In genomic region chr9:84953797-84954695, GRCh38 we compare ENCODE assay signal across 9 cellular contexts.
DNase-seq lines count a peak whose midpoint lies in the region; ATAC-seq, FAIRE-seq and TF ChIP-seq lines count a peak whose summit lies in the region.
"Had no signal": no experiment of that assay in that cellular context is flagged by ENCODE, and none has a peak within 500 bp of the region (broad histone marks: within the 10 kb centered on the region; RNA-seq: fewer than 3 reads in every experiment).

No MANE protein-coding gene starts in this region.

- H3K36me3 ChIP-seq in CD4-positive, CD25-positive, alpha-beta regulatory T cell (ENCODE audit: control insufficient read depth, insufficient read depth, low read length) = no peaks in the 10 kb centered on the region
- no peaks in the 10 kb centered on the region for H3K36me3 ChIP-seq in pancreas

- H3K4me3 Mint-ChIP-seq in CD4-positive, CD25-positive, alpha-beta regulatory T cell = no peak overlapping the region
- no peak overlapping the region for H3K4me3 Mint-ChIP-seq in activated T-cell treated with anti-CD3 and anti-CD28 coated beads, Interleukin-2, amount 50 U/mL, for 24 hours

- no peaks in the 10 kb centered on the region for H3K9me3 ChIP-seq in CD4-positive, CD25-positive, alpha-beta regulatory T cell (ENCODE audit: control insufficient read depth in 2 of 2, low read length in 2 of 2)
- H3K9me3 ChIP-seq in pancreas = no peaks in the 10 kb centered on the region

- peak; percentile 40 to 50 for ATAC-seq in CD4-positive, CD25-positive, alpha-beta regulatory T cell (ENCODE audit: low read depth in 2 of 2)
- peak; percentile 78 for ATAC-seq in GM18873 (IDR thresholded peaks at IDR 0.05; ENCODE audit: low FRiP score, unreplicated experiment)
- peak; percentile 99 for ATAC-seq in HG03066 (IDR thresholded peaks at IDR 0.05; ENCODE audit: low read depth, unreplicated experiment)
- ATAC-seq in pancreas = peak; percentile 96 to 99 (median 99)

- DNase-seq in CD4-positive, CD25-positive, alpha-beta regulatory T cell = peak in 2 of 3 donors; percentile 3 to 47
- DNase-seq in NCI-H2227 (lab: John Stamatoyannopoulos, UW; ENCODE audit: unreplicated experiment) (peak; percentile 82), globus pallidus (ENCODE audit: low spot score) (peak; percentile 88), pancreas (peak; percentile 44 to 90 (median 80)), mesenteric fat pad (ENCODE audit: low spot score) (no peak)
- DNase-seq in activated T-cell treated with anti-CD3 and anti-CD28 coated beads, Interleukin-2, amount 50 U/mL, for 24 hours = peak; percentile 50

- no peak for FAIRE-seq in pancreas (lab: Jason Lieb, UNC)

- H3K27ac ChIP-seq in CD4-positive, CD25-positive, alpha-beta regulatory T cell (ENCODE audit: insufficient read depth, low read length, poor library complexity, severe bottlenecking) = no peak overlapping the region
- H3K27ac ChIP-seq in pancreas = no peak overlapping the region
- H3K27ac ChIP-seq: SK-N-MC had no signal

- H3K27me3 ChIP-seq in CD4-positive, CD25-positive, alpha-beta regulatory T cell (ENCODE audit: control insufficient read depth, insufficient read depth, low read length) = no peaks in the 10 kb centered on the region
- H3K27me3 ChIP-seq in pancreas = no peaks in the 10 kb centered on the region

- no peak overlapping the region for H3K27ac Mint-ChIP-seq in CD4-positive, CD25-positive, alpha-beta regulatory T cell
- H3K27ac Mint-ChIP-seq in activated T-cell treated with anti-CD3 and anti-CD28 coated beads, Interleukin-2, amount 50 U/mL, for 24 hours = no peak overlapping the region

- H3K4me1 ChIP-seq in CD4-positive, CD25-positive, alpha-beta regulatory T cell (ENCODE audit: control insufficient read depth, insufficient read depth, low read length, poor library complexity, severe bottlenecking) = no peaks in the 10 kb centered on the region
- H3K4me1 ChIP-seq in pancreas = no peaks in the 10 kb centered on the region

- intact Hi-C loops in pancreas (cut with DNase I) = no loop called here

- peak; percentile 83 to 96 (median 88) for TF ChIP-seq CTCF in pancreas (IDR thresholded peaks at IDR 0.05)

- H3K9me3 Mint-ChIP-seq in CD4-positive, CD25-positive, alpha-beta regulatory T cell = peaks cover 0 to 4% (median 1%) of the 10 kb centered on the region in 7 donors
- no peaks in the 10 kb centered on the region for H3K9me3 Mint-ChIP-seq in activated T-cell treated with anti-CD3 and anti-CD28 coated beads, Interleukin-2, amount 50 U/mL, for 24 hours

- no peaks in the 10 kb centered on the region for H3K36me3 Mint-ChIP-seq in CD4-positive, CD25-positive, alpha-beta regulatory T cell
- H3K36me3 Mint-ChIP-seq in activated T-cell treated with anti-CD3 and anti-CD28 coated beads, Interleukin-2, amount 50 U/mL, for 24 hours (ENCODE audit: low read depth) = no peaks in the 10 kb centered on the region

- H3K4me3 ChIP-seq in CD4-positive, CD25-positive, alpha-beta regulatory T cell (ENCODE audit: low read depth, low read length) = no peak overlapping the region
- H3K4me3 ChIP-seq in pancreas = no peak overlapping the region
- H3K4me3 ChIP-seq: SK-N-MC had no signal

- 22 to 27% methylated on average over 21 of the region's 21 CpGs for WGBS in pancreas, 2 donors

- H3K4me1 Mint-ChIP-seq in CD4-positive, CD25-positive, alpha-beta regulatory T cell = no peaks in the 10 kb centered on the region
- H3K4me1 Mint-ChIP-seq in activated T-cell treated with anti-CD3 and anti-CD28 coated beads, Interleukin-2, amount 50 U/mL, for 24 hours (ENCODE audit: low read depth) = no peaks in the 10 kb centered on the region

- H3K27me3 Mint-ChIP-seq in CD4-positive, CD25-positive, alpha-beta regulatory T cell = peaks cover 4% of the 10 kb centered on the region
- H3K27me3 Mint-ChIP-seq in activated T-cell treated with anti-CD3 and anti-CD28 coated beads, Interleukin-2, amount 50 U/mL, for 24 hours = peaks cover 29% of the 10 kb centered on the region

Comparison
In these comparisons a context has a peak if more than half of its experiments do, and no peak if none do; other contexts are left out.
1. ATAC-seq: peak in every context shown above with its lines; median percentile 99 in HG03066; 99 in pancreas; 78 in GM18873; 45 in CD4-positive, CD25-positive, alpha-beta regulatory T cell.